9 cellular contexts compared by ENCODE assay signal in genomic region chr17:17921192-17922082, GRCh38. TPM values are rescaled to one million over a fixed set of nuclear protein-coding genes. Genes with fewer than 3 reads are reported as not detected.
A peak's percentile ranks its signal among the peaks of the same experiment; 100 is the strongest.
DNase-seq lines count a peak whose midpoint lies in the region; ATAC-seq and TF ChIP-seq lines count a peak whose summit lies in the region.
"Had no signal": no experiment of that assay in that cellular context is flagged by ENCODE, and none has a peak within 500 bp of the region (broad histone marks: within the 10 kb centered on the region; RNA-seq: fewer than 3 reads in every experiment).

No MANE protein-coding gene starts in this region.

- peaks cover 0 to 2% of the 10 kb centered on the region in 2 donors for H3K9me3 Mint-ChIP-seq in stimulated activated naive B cell treated with anti-CD40 and anti-IgM and Interleukin-4, amounts not matched to agents 10 μg/mL and 1 μg/mL and 100 μg/mL, for 72 hours
- no peaks in the 10 kb centered on the region for H3K9me3 Mint-ChIP-seq in T-helper 2 cell treated with Interferon-gamma antibody and Interleukin-4, amounts not matched to agents 5 μg/mL and 100 μg/mL, for 36 hours

- H3K9me3 ChIP-seq in right atrium auricular region = no peaks in the 10 kb centered on the region

- peaks cover 0 to 2% of the 10 kb centered on the region in 2 donors for H3K36me3 Mint-ChIP-seq in stimulated activated naive B cell treated with anti-CD40 and anti-IgM and Interleukin-4, amounts not matched to agents 10 μg/mL and 1 μg/mL and 100 μg/mL, for 72 hours
- H3K36me3 Mint-ChIP-seq in T-helper 2 cell treated with Interferon-gamma antibody and Interleukin-4, amounts not matched to agents 5 μg/mL and 100 μg/mL, for 36 hours (ENCODE audit: low read depth) = no peaks in the 10 kb centered on the region

- no peaks in the 10 kb centered on the region for H3K27me3 ChIP-seq in right atrium auricular region

- no peak for ATAC-seq in stimulated activated naive B cell treated with anti-CD40 and anti-IgM and Interleukin-4, amounts not matched to agents 10 μg/mL and 1 μg/mL and 100 μg/mL, for 72 hours (replicated peaks)
- ATAC-seq in HG03175 (IDR thresholded peaks at IDR 0.05; ENCODE audit: unreplicated experiment) = no peak

- H3K4me3 ChIP-seq in right atrium auricular region = no peak overlapping the region

- TF ChIP-seq CTCF in right atrium auricular region (IDR thresholded peaks at IDR 0.05) = no peak

- H3K27me3 Mint-ChIP-seq in stimulated activated naive B cell treated with anti-CD40 and anti-IgM and Interleukin-4, amounts not matched to agents 10 μg/mL and 1 μg/mL and 100 μg/mL, for 72 hours = no peaks in the 10 kb centered on the region
- no peaks in the 10 kb centered on the region for H3K27me3 Mint-ChIP-seq in T-helper 2 cell treated with Interferon-gamma antibody and Interleukin-4, amounts not matched to agents 5 μg/mL and 100 μg/mL, for 36 hours (ENCODE audit: low read depth)
- H3K27me3 Mint-ChIP-seq: B cell had no signal

- peaks cover 8 to 16% of the 10 kb centered on the region in 2 donors for H3K4me1 Mint-ChIP-seq in stimulated activated naive B cell treated with anti-CD40 and anti-IgM and Interleukin-4, amounts not matched to agents 10 μg/mL and 1 μg/mL and 100 μg/mL, for 72 hours
- H3K4me1 Mint-ChIP-seq in T-helper 2 cell treated with Interferon-gamma antibody and Interleukin-4, amounts not matched to agents 5 μg/mL and 100 μg/mL, for 36 hours (ENCODE audit: low read depth) = peaks cover 4% of the 10 kb centered on the region

- H3K4me1 ChIP-seq in right atrium auricular region = peaks cover 0 to 58% of the 10 kb centered on the region in 2 donors

- peak overlapping the region; percentile 65 to 79 for H3K27ac ChIP-seq in right atrium auricular region

- H3K36me3 ChIP-seq in right atrium auricular region = no peaks in the 10 kb centered on the region

- no peak overlapping the region for H3K27ac Mint-ChIP-seq in stimulated activated naive B cell treated with anti-CD40 and anti-IgM and Interleukin-4, amounts not matched to agents 10 μg/mL and 1 μg/mL and 100 μg/mL, for 72 hours
- H3K27ac Mint-ChIP-seq in T-helper 2 cell treated with Interferon-gamma antibody and Interleukin-4, amounts not matched to agents 5 μg/mL and 100 μg/mL, for 36 hours = no peak overlapping the region
- H3K27ac Mint-ChIP-seq: B cell had no signal

- H3K4me3 Mint-ChIP-seq in stimulated activated naive B cell treated with anti-CD40 and anti-IgM and Interleukin-4, amounts not matched to agents 10 μg/mL and 1 μg/mL and 100 μg/mL, for 72 hours = no peak overlapping the region
- H3K4me3 Mint-ChIP-seq in T-helper 2 cell treated with Interferon-gamma antibody and Interleukin-4, amounts not matched to agents 5 μg/mL and 100 μg/mL, for 36 hours = no peak overlapping the region
- H3K4me3 Mint-ChIP-seq: B cell had no signal

- DNase-seq in DMS79 treated with DMSO at 0.1 percent for 48 hours (lab: John Stamatoyannopoulos, UW) (peak; percentile 1), DMS79 (lab: John Stamatoyannopoulos, UW) (no peak), amniotic epithelial cell (ENCODE audit: low read depth) (peak; percentile 90), right atrium auricular region (ENCODE audit: low spot score) (no peak), retina (peak; percentile 67)
- no peak for DNase-seq in stimulated activated naive B cell treated with anti-CD40 and anti-IgM and Interleukin-4, amounts not matched to agents 10 μg/mL and 1 μg/mL and 100 μg/mL, for 72 hours
- DNase-seq in T-helper 2 cell treated with Interferon-gamma antibody and Interleukin-4, amounts not matched to agents 5 μg/mL and 100 μg/mL, for 36 hours (ENCODE audit: low spot score) = no peak

RNA-seq across cellular contexts. Expression of gene TOM1L2, which starts 50.8 kb away (rescaled TPM):
- 100 to 1,000 TPM; 186 to 347 TPM for total RNA-seq in right atrium auricular region

RNA-seq across cellular contexts. Expression of gene DRC3, which starts 51.2 kb away (rescaled TPM):
- 1 to 10 TPM in 1 of 2 donors, under 1 TPM in 1; 0.94 to 1.7 TPM for total RNA-seq in right atrium auricular region

Comparison
In these comparisons a context has a peak if more than half of its experiments do, and no peak if none do; other contexts are left out.
1. DNase-seq: peak in DMS79 treated with DMSO at 0.1 percent for 48 hours (single experiment), amniotic epithelial cell (single experiment) and retina (single experiment); none in DMS79 (single experiment), right atrium auricular region (single experiment), stimulated activated naive B cell treated with anti-CD40 and anti-IgM and Interleukin-4, amounts not matched to agents 10 μg/mL and 1 μg/mL and 100 μg/mL, for 72 hours (single experiment) and T-helper 2 cell treated with Interferon-gamma antibody and Interleukin-4, amounts not matched to agents 5 μg/mL and 100 μg/mL, for 36 hours (single experiment).